9 cellular contexts compared by ENCODE assay signal in genomic region chr12:111413442-111414086, GRCh38. TPM values are rescaled to one million over a fixed set of nuclear protein-coding genes. Genes with fewer than 3 reads are reported as not detected.
DNase-seq lines count a peak whose midpoint lies in the region; ATAC-seq and TF ChIP-seq lines count a peak whose summit lies in the region.
"Had no signal": no experiment of that assay in that cellular context is flagged by ENCODE, and none has a peak within 500 bp of the region (broad histone marks: within the 10 kb centered on the region; RNA-seq: fewer than 3 reads in every experiment).

No MANE protein-coding gene starts in this region.

- no peak overlapping the region for H2BK15ac ChIP-seq in neuronal stem cell (ENCODE audit: low read length)

- H2BK5ac ChIP-seq in neuronal stem cell (ENCODE audit: low read length) = peak overlapping the region; percentile 67

- TF ChIP-seq CTCF in endothelial cell (IDR thresholded peaks at IDR 0.05; ENCODE audit: unreplicated experiment) (no peak), ovary (IDR thresholded peaks at IDR 0.05) (no peak)

- H3K4ac ChIP-seq in neuronal stem cell (ENCODE audit: low read length) = no peak overlapping the region

- no peak overlapping the region for H3K23ac ChIP-seq in neuronal stem cell (ENCODE audit: low read depth, low read length, poor library complexity)

- ATAC-seq in GM19455 (IDR thresholded peaks at IDR 0.05; ENCODE audit: unreplicated experiment) (no peak), GM21367 (IDR thresholded peaks at IDR 0.05; ENCODE audit: unreplicated experiment) (no peak)

- DNase-seq in ELF-1 (ENCODE audit: low read depth, low spot score) = peak; percentile 35
- no peak for DNase-seq in NT2/D1 (ENCODE audit: low read depth, low spot score)
- DNase-seq in endothelial cell (ENCODE audit: low spot score) = no peak
- no peak for DNase-seq in neuronal stem cell (ENCODE audit: low spot score)
- no peak for DNase-seq in NCI-H1092 treated with DMSO at 0.1 percent for 48 hours (lab: John Stamatoyannopoulos, UW)
- DNase-seq in ovary = no peak
- DNase-seq: MM.1S had no signal

- H3K14ac ChIP-seq in neuronal stem cell (ENCODE audit: low read length) = no peak overlapping the region

- H2AFZ ChIP-seq in neuronal stem cell (ENCODE audit: low read length) = no peak overlapping the region

- H3K4me3 Mint-ChIP-seq in endothelial cell (ENCODE audit: unreplicated experiment) = peak overlapping the region; percentile 80

- TF ChIP-seq POLR2A in ovary (IDR thresholded peaks at IDR 0.05) = no peak

- H3K27me3 Mint-ChIP-seq in endothelial cell (ENCODE audit: unreplicated experiment) = peaks cover 13% of the 10 kb centered on the region

- whole genome bisulfite sequencing in neuronal stem cell (ENCODE audit: extremely low coverage in 2 of 2, insufficient read length in 2 of 2, insufficient replicate concordance in 1 of 2), 2 donors = no CpG with 5 or more reads among the region's 12 CpGs
- WGBS in ovary, 3 donors = 73 to 84% (median 78%) methylated on average over 12 of the region's 12 CpGs

- H3K27me3 ChIP-seq in NT2/D1 (ENCODE audit: insufficient read depth, insufficient read length) = no peaks in the 10 kb centered on the region
- H3K27me3 ChIP-seq in neuronal stem cell (ENCODE audit: control insufficient read depth in 3 of 3, insufficient read depth in 3 of 3, low read depth in 1 of 3, low read length in 3 of 3) = no peaks in the 10 kb centered on the region
- H3K27me3 ChIP-seq in ovary = no peaks in the 10 kb centered on the region

- peaks cover 30% of the 10 kb centered on the region for H3K36me3 Mint-ChIP-seq in endothelial cell (ENCODE audit: low read depth, unreplicated experiment)

- H3K79me1 ChIP-seq in neuronal stem cell (ENCODE audit: low read depth, low read length) = peaks cover 2% of the 10 kb centered on the region

- H3K9me3 Mint-ChIP-seq in endothelial cell (ENCODE audit: unreplicated experiment) = no peaks in the 10 kb centered on the region

- H3K36me3 ChIP-seq in NT2/D1 (ENCODE audit: insufficient read depth, insufficient read length, low read length) (peaks cover 26% of the 10 kb centered on the region), neuronal stem cell (replicated peaks in 1 of 2; ENCODE audit: control insufficient read depth in 2 of 2, insufficient read depth in 2 of 2, low read length in 2 of 2) (no peaks in the 10 kb centered on the region), ovary (no peaks in the 10 kb centered on the region)

- H3K27ac Mint-ChIP-seq in endothelial cell (ENCODE audit: unreplicated experiment) = peak overlapping the region; percentile 86

- H2BK120ac ChIP-seq in neuronal stem cell (ENCODE audit: low read depth, low read length) = no peak overlapping the region

- H3K4me3 ChIP-seq in NT2/D1 (ENCODE audit: insufficient read length, low read depth) (no peak overlapping the region), neuronal stem cell (ENCODE audit: low read length in 2 of 2) (no peak overlapping the region), ovary (no peak overlapping the region)

- no peak overlapping the region for H2BK12ac ChIP-seq in neuronal stem cell (ENCODE audit: low read length)

- TF ChIP-seq EP300 in ovary (IDR thresholded peaks at IDR 0.05) = no peak

- H3K4me1 Mint-ChIP-seq in endothelial cell (ENCODE audit: unreplicated experiment) = peaks cover 48% of the 10 kb centered on the region

- H3K27ac ChIP-seq in neuronal stem cell (replicated peaks; ENCODE audit: low read length) (no peak overlapping the region), ovary (no peak overlapping the region)

- no peak overlapping the region for H2AK5ac ChIP-seq in neuronal stem cell (ENCODE audit: low read depth, low read length)

- H3K9me3 ChIP-seq in NT2/D1 (ENCODE audit: insufficient read depth, low read length) (no peaks in the 10 kb centered on the region), neuronal stem cell (replicated peaks in 1 of 2; ENCODE audit: control insufficient read depth in 2 of 2, insufficient read depth in 1 of 2, low read depth in 1 of 2, low read length in 2 of 2) (no peaks in the 10 kb centered on the region), ovary (no peaks in the 10 kb centered on the region)

- H4K91ac ChIP-seq in neuronal stem cell (ENCODE audit: low read depth, low read length, poor library complexity) = no peak overlapping the region

- H3K4me2 ChIP-seq in neuronal stem cell (ENCODE audit: insufficient read depth, low read length, poor library complexity, severe bottlenecking) = no peak overlapping the region

- no peak overlapping the region for H3K18ac ChIP-seq in neuronal stem cell (ENCODE audit: low read length)

- H4K8ac ChIP-seq in neuronal stem cell (ENCODE audit: low read depth, low read length) = no peak overlapping the region

- H3K9ac ChIP-seq in NT2/D1 (ENCODE audit: insufficient read length, low read depth) (peak overlapping the region; percentile 61), neuronal stem cell (ENCODE audit: low read depth, low read length, poor library complexity) (no peak overlapping the region)

- H3K4me1 ChIP-seq in NT2/D1 (ENCODE audit: insufficient read depth, insufficient read length) = peaks cover 46% of the 10 kb centered on the region
- H3K4me1 ChIP-seq in neuronal stem cell (ENCODE audit: control insufficient read depth in 2 of 2, insufficient read depth in 1 of 2, low read depth in 1 of 2, low read length in 2 of 2) = peaks cover 18 to 28% of the 10 kb centered on the region in 2 donors
- peaks cover 8% of the 10 kb centered on the region for H3K4me1 ChIP-seq in ovary (ENCODE audit: insufficient read depth)

- intact Hi-C loops in ovary (cut with DNase I) = no loop called here

RNA-seq across cellular contexts. Expression of gene SH2B3, which starts 7.8 kb away (rescaled TPM):
- 93.7 TPM for total RNA-seq in endothelial cell (ENCODE audit: unreplicated experiment)
- 6.5 TPM for polyA plus RNA-seq in neuronal stem cell (2013, experiment 1 of 2)
- polyA plus RNA-seq in neuronal stem cell (2013, experiment 2 of 2) = 6.3 TPM
- total RNA-seq in ovary = 10 to 100 TPM in 5 of 7 donors, 1 to 10 TPM in 2; 8.6 to 24.0 (median 14.3) TPM
- polyA plus RNA-seq in ovary = 10 to 100 TPM in 1 of 2 donors, 1 to 10 TPM in 1; 7.2 to 22.0 TPM

RNA-seq across cellular contexts. Expression of gene PHETA1, which starts 44.7 kb away (rescaled TPM):
- 14.8 TPM for total RNA-seq in endothelial cell (ENCODE audit: unreplicated experiment)
- polyA plus RNA-seq in neuronal stem cell (2013, experiment 1 of 2) = 10.7 TPM
- 11.2 TPM for polyA plus RNA-seq in neuronal stem cell (2013, experiment 2 of 2)
- 10 to 100 TPM in 5 of 7 donors, 1 to 10 TPM in 2; 7.6 to 26.5 (median 19.2) TPM for total RNA-seq in ovary
- 10 to 100 TPM in 1 of 2 donors, 1 to 10 TPM in 1; 1.8 to 18.6 TPM for polyA plus RNA-seq in ovary
